Comparison of ENCODE assay signal across 20 cellular contexts in genomic region chr22:44429941-44430587, GRCh38.
"Had no signal": no experiment of that assay in that cellular context is flagged by ENCODE, and none has a peak within 500 bp of the region (broad histone marks: within the 10 kb centered on the region; RNA-seq: fewer than 3 reads in every experiment).

No MANE protein-coding gene starts in this region.

- H3K9ac ChIP-seq: neural progenitor cell, parathyroid adenoma had no signal

- H2AFZ ChIP-seq: neural progenitor cell, parathyroid adenoma had no signal

- H3K36me3 Mint-ChIP-seq: naive thymus-derived CD4-positive, alpha-beta T cell; neural progenitor cell had no signal

- H3K27ac Mint-ChIP-seq: naive thymus-derived CD4-positive, alpha-beta T cell had no signal

- H3K36me3 ChIP-seq: colonic mucosa, heart left ventricle, neural progenitor cell, right lobe of liver, stomach, thoracic aorta, transverse colon had no signal

- ATAC-seq: heart left ventricle; naive thymus-derived CD4-positive, alpha-beta T cell; psoas muscle had no signal

- H3K4me2 ChIP-seq: neural progenitor cell had no signal

- DNase-seq: caudate nucleus; colonic mucosa; dermis blood vessel endothelial cell; foreskin melanocyte; hippocampal formation; mesendoderm; naive thymus-derived CD4-positive, alpha-beta T cell; occipital lobe; psoas muscle; stimulated activated CD4-positive, alpha-beta T cell treated with anti-CD3 and anti-CD28 coated beads, Interleukin-12 subunit alpha, Interleukin-12 subunit beta, amount 100 ng/mL, for 4 hours; stimulated activated naive CD4-positive, alpha-beta T cell; stomach; substantia nigra; transverse colon had no signal

- H3K4me1 Mint-ChIP-seq: naive thymus-derived CD4-positive, alpha-beta T cell had no signal

- H3K9me3 Mint-ChIP-seq: neural progenitor cell had no signal

- H3K4me3 ChIP-seq: colonic mucosa, heart left ventricle, neural progenitor cell, psoas muscle, right lobe of liver, skin epidermis, stomach, thoracic aorta, transverse colon had no signal

- H3K79me2 ChIP-seq: parathyroid adenoma had no signal

- H3K27me3 ChIP-seq: colonic mucosa, neural progenitor cell, right lobe of liver, transverse colon had no signal

- H3K9me3 ChIP-seq: colonic mucosa, heart left ventricle, psoas muscle, right lobe of liver, stomach, thoracic aorta, transverse colon had no signal

- H3K27ac ChIP-seq: colonic mucosa, heart left ventricle, neural progenitor cell, parathyroid adenoma, psoas muscle, right lobe of liver, skin epidermis, stomach, thoracic aorta, transverse colon had no signal

- H3K4me1 ChIP-seq: colonic mucosa, parathyroid adenoma, psoas muscle, right lobe of liver had no signal

- H3K4me3 Mint-ChIP-seq: naive thymus-derived CD4-positive, alpha-beta T cell; neural progenitor cell had no signal
